33 cellular contexts compared by ENCODE assay signal in the genomic region with DNA sequence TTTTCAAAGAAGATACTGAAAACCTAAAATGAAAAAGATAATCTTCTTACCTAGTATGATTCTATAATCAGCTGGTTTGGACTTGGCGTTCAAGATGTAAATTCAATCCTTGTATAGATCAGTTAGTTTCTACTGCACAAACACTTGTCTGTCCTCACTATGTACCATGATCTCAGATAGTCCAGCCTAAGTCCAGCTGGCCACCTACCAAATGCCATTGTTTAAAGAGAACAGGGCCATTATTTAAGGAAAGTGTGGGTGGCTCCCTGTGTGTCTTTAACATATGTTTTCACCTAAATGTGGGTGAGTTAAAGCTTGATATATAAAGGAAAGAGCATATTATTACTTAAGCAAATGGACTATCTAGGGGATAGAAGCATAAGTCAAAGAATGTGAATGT. TPM values are rescaled to one million over a fixed set of nuclear protein-coding genes. Genes with fewer than 3 reads are reported as not detected.
"Had no signal": no experiment of that assay in that cellular context is flagged by ENCODE, and none has a peak within 500 bp of the region (broad histone marks: within the 10 kb centered on the region; RNA-seq: fewer than 3 reads in every experiment).

No MANE protein-coding gene starts in this region.

- H3K4me3 ChIP-seq: adrenal gland, ascending aorta, cardiac muscle cell, esophagus squamous epithelium, hepatocyte, pancreas, thoracic aorta, uterus had no signal

- H3K36me3 Mint-ChIP-seq: activated naive CD8-positive, alpha-beta T cell treated with anti-CD3 and anti-CD28 coated beads for 36 hours; brain; memory B cell; naive thymus-derived CD8-positive, alpha-beta T cell; type B pancreatic cell had no signal

- H3K9me3 Mint-ChIP-seq: activated naive CD4-positive, alpha-beta T cell treated with anti-CD3 and anti-CD28 coated beads for 36 hours; activated naive CD8-positive, alpha-beta T cell treated with anti-CD3 and anti-CD28 coated beads for 36 hours; activated T-helper 1 cell treated with anti-CD3 and anti-CD28 coated beads, Interleukin-12 subunit alpha, Interleukin-12 subunit beta, Interleukin-2, Interleukin-4 antibody, amounts not matched to agents 30 ng/mL and 10 ng/mL and 1 ng/mL, durations not matched to agents 14 hours and 24 hours and 36 hours; brain; dendritic cell treated with granulocyte-macrophage colony-stimulating factor and Interleukin-4, amounts not matched to agents 40 ng/mL and 50 ng/mL, for 4 days; memory B cell; neural crest cell; type B pancreatic cell had no signal

- H3K27ac ChIP-seq: adrenal gland, ascending aorta, cardiac muscle cell, epithelial cell of prostate, esophagus squamous epithelium, hepatocyte, pancreas, thoracic aorta, uterus, WERI-Rb-1 had no signal

- DNase-seq: activated CD4-positive, alpha-beta T cell treated with anti-CD3 and anti-CD28 coated beads for 48 hours; activated CD4-positive, alpha-beta T cell treated with anti-CD3 and anti-CD28 coated beads, Interleukin-2, amount 50 U/mL, for 48 hours; activated CD8-positive, alpha-beta memory T cell treated with anti-CD3 and anti-CD28 coated beads for 24 hours; activated effector memory CD4-positive, alpha-beta T cell treated with anti-CD3 and anti-CD28 coated beads, Interleukin-2, amount 50 U/mL, for 16 hours; activated naive CD4-positive, alpha-beta T cell treated with anti-CD3 and anti-CD28 coated beads for 36 hours; activated naive CD8-positive, alpha-beta T cell treated with anti-CD3 and anti-CD28 coated beads for 36 hours; adrenal gland; effector CD4-positive, alpha-beta T cell; esophagus squamous epithelium; glutamatergic neuron; left cardiac atrium; naive thymus-derived CD8-positive, alpha-beta T cell; pancreas; right cardiac atrium; stimulated activated CD4-positive, alpha-beta T cell treated with anti-CD3 and anti-CD28 coated beads, Interleukin-15, amount 100 ng/mL, for 24 hours; stimulated activated CD4-positive, alpha-beta T cell treated with anti-CD3 and anti-CD28 coated beads, Interleukin-2, amount 100 ng/mL, for 24 hours; stimulated activated naive CD4-positive, alpha-beta T cell; T-helper 17 cell; T1000; uterus; WERI-Rb-1 had no signal

- H3K4me3 Mint-ChIP-seq: activated naive CD4-positive, alpha-beta T cell treated with anti-CD3 and anti-CD28 coated beads for 36 hours; activated naive CD8-positive, alpha-beta T cell treated with anti-CD3 and anti-CD28 coated beads for 36 hours; activated T-helper 1 cell treated with anti-CD3 and anti-CD28 coated beads, Interleukin-12 subunit alpha, Interleukin-12 subunit beta, Interleukin-2, Interleukin-4 antibody, amounts not matched to agents 30 ng/mL and 10 ng/mL and 1 ng/mL, durations not matched to agents 14 hours and 24 hours and 36 hours; brain; dendritic cell treated with granulocyte-macrophage colony-stimulating factor and Interleukin-4, amounts not matched to agents 40 ng/mL and 50 ng/mL, for 4 days; memory B cell; naive thymus-derived CD8-positive, alpha-beta T cell; neural crest cell; T-helper 17 cell; type B pancreatic cell had no signal

- H3K9me3 ChIP-seq: adrenal gland, ascending aorta, esophagus squamous epithelium, pancreas, thoracic aorta, uterus had no signal

- H3K27ac Mint-ChIP-seq: activated naive CD4-positive, alpha-beta T cell treated with anti-CD3 and anti-CD28 coated beads for 36 hours; activated naive CD8-positive, alpha-beta T cell treated with anti-CD3 and anti-CD28 coated beads for 36 hours; activated T-helper 1 cell treated with anti-CD3 and anti-CD28 coated beads, Interleukin-12 subunit alpha, Interleukin-12 subunit beta, Interleukin-2, Interleukin-4 antibody, amounts not matched to agents 30 ng/mL and 10 ng/mL and 1 ng/mL, durations not matched to agents 14 hours and 24 hours and 36 hours; dendritic cell treated with granulocyte-macrophage colony-stimulating factor and Interleukin-4, amounts not matched to agents 40 ng/mL and 50 ng/mL, for 4 days; memory B cell; naive thymus-derived CD8-positive, alpha-beta T cell; T-helper 17 cell; type B pancreatic cell had no signal

- H3K27me3 ChIP-seq: adrenal gland, ascending aorta, cardiac muscle cell, esophagus squamous epithelium, hepatocyte, uterus had no signal

- ATAC-seq: activated CD4-positive, CD25-positive, alpha-beta regulatory T cell treated with anti-CD3 and anti-CD28 coated beads, Interleukin-2, amount 50 U/mL, for 24 hours; left cardiac atrium; naive thymus-derived CD8-positive, alpha-beta T cell; pancreas; right cardiac atrium; T-helper 17 cell had no signal

- H3K27me3 Mint-ChIP-seq: brain, type B pancreatic cell had no signal

- H3K36me3 ChIP-seq: adrenal gland, ascending aorta, cardiac muscle cell, esophagus squamous epithelium, pancreas, thoracic aorta, uterus, WERI-Rb-1 had no signal

- H3K4me1 Mint-ChIP-seq: activated naive CD8-positive, alpha-beta T cell treated with anti-CD3 and anti-CD28 coated beads for 36 hours; memory B cell; naive thymus-derived CD8-positive, alpha-beta T cell; neural crest cell; T-helper 17 cell had no signal

- H3K4me1 ChIP-seq: adrenal gland, esophagus squamous epithelium, pancreas, uterus had no signal

RNA-seq across cellular contexts. Expression of a gene that starts 38.6 kb away (rescaled TPM):
- total RNA-seq: activated naive CD4-positive, alpha-beta T cell treated with anti-CD3 and anti-CD28 coated beads for 36 hours; activated naive CD8-positive, alpha-beta T cell treated with anti-CD3 and anti-CD28 coated beads for 36 hours; activated T-helper 1 cell treated with anti-CD3 and anti-CD28 coated beads, Interleukin-12 subunit alpha, Interleukin-12 subunit beta, Interleukin-2, Interleukin-4 antibody, amounts not matched to agents 30 ng/mL and 10 ng/mL and 1 ng/mL, durations not matched to agents 14 hours and 24 hours and 36 hours; ascending aorta; esophagus squamous epithelium; naive thymus-derived CD8-positive, alpha-beta T cell; neural crest cell; pancreas; T-helper 17 cell had no signal
